21 cellular contexts compared by ENCODE assay signal in the genomic region with DNA sequence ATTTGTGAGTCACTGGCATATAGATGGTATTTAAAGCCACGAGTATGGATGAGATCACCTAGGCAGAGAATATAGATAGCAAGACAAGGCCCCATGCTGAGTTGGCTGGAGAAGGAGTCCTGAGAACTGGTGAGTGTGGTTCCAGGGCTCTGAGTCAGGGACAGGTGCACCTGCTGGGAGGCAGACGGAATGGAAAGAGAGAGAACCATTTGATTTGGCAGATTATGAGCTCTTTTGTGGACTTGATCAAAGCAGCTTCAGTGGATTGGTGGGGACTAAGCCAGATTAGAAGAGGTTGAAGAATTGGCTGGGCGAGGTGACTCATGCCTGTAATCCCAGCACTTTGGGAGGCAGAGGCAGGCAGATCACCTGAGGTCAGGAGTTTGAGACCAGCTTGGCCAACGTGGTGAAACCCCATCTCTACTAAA. TPM values are rescaled to one million over a fixed set of nuclear protein-coding genes. Genes with fewer than 3 reads are reported as not detected.
DNase-seq lines count a peak whose midpoint lies in the region; ATAC-seq and TF ChIP-seq lines count a peak whose summit lies in the region.
"Had no signal": no experiment of that assay in that cellular context is flagged by ENCODE, and none has a peak within 500 bp of the region (broad histone marks: within the 10 kb centered on the region; RNA-seq: fewer than 3 reads in every experiment).

No MANE protein-coding gene starts in this region.

- no peak for ATAC-seq in left cardiac atrium
- no peak for ATAC-seq in PC-3
- ATAC-seq in esophagus mucosa, result peak; percentile 12
- no peak for ATAC-seq in HG03460 (IDR thresholded peaks at IDR 0.05; ENCODE audit: unreplicated experiment)
- ATAC-seq in HG03354 (IDR thresholded peaks at IDR 0.05; ENCODE audit: poor library complexity, severe bottlenecking, unreplicated experiment), result no peak
- ATAC-seq: right lobe of liver had no signal

- no peaks in the 10 kb centered on the region for H4K20me1 ChIP-seq in PC-3 (ENCODE audit: low read length)

- no peak overlapping the region for H3K9ac ChIP-seq in PC-3 (ENCODE audit: low read length)

- DNase-seq in left cardiac atrium, result peak; percentile 1
- no peak for DNase-seq in right atrium auricular region (ENCODE audit: low spot score)
- DNase-seq in PC-3, result peak; percentile 49
- no peak for DNase-seq in tibial nerve (ENCODE audit: low spot score in 2 of 2)
- DNase-seq in NCI-H1436 (lab: John Stamatoyannopoulos, UW), result no peak
- DNase-seq: COR-L47; effector CD8-positive, alpha-beta T cell; head of caudate nucleus; NCI-H1436 treated with DMSO at 0.1 percent for 48 hours; NCI-H446; ovary; right lobe of liver; SHP77 treated with DMSO at 0.1 percent for 48 hours; stomach; T-helper 1 cell had no signal

- no peak overlapping the region for H2AFZ ChIP-seq in PC-3 (ENCODE audit: low read length)

- H3K27me3 ChIP-seq in right atrium auricular region (no peaks in the 10 kb centered on the region), PC-3 (ENCODE audit: low read length) (no peaks in the 10 kb centered on the region), tibial nerve (no peaks in the 10 kb centered on the region)
- H3K27me3 ChIP-seq: ovary, right lobe of liver, stomach had no signal

- CTCF ChIA-PET in PC-3 (lab: Charles Lee), result no interaction called here

- H3K27ac ChIP-seq in right atrium auricular region, result no peak overlapping the region
- H3K27ac ChIP-seq in PC-3 (ENCODE audit: low read length), result no peak overlapping the region
- H3K27ac ChIP-seq in tibial nerve, result no peak overlapping the region
- H3K27ac ChIP-seq: ovary, right lobe of liver, stomach, VCaP had no signal

- no TSS peak for BruUV-seq in PC-3 (replicated peaks; lab: Mats Ljungman, UMichigan)

- H3K4me2 ChIP-seq in PC-3 (ENCODE audit: low read length), result no peak overlapping the region

- H3K9me3 ChIP-seq in right atrium auricular region (no peaks in the 10 kb centered on the region), PC-3 (ENCODE audit: low read length) (no peaks in the 10 kb centered on the region), tibial nerve (no peaks in the 10 kb centered on the region)
- H3K9me3 ChIP-seq: ovary, right lobe of liver, stomach had no signal

- 76 to 80% methylated on average over 4 of the region's 4 CpGs for WGBS in tibial nerve, 2 donors

- POLR2A ChIA-PET in PC-3 (lab: Charles Lee; ENCODE audit: unreplicated experiment), result no interaction called here

- intact Hi-C loops in left cardiac atrium (cut with DNase I), result loop anchor here in 1 of 2 donors (10.0 kb wide), 1 partner anchor 154 kb away; a partner anchor contains a TSS
- intact Hi-C loops in PC-3 (cut with micrococcal nuclease), result no loop called here

- H3K36me3 ChIP-seq in right atrium auricular region (no peaks in the 10 kb centered on the region), PC-3 (ENCODE audit: low read depth, low read length) (no peaks in the 10 kb centered on the region), tibial nerve (no peaks in the 10 kb centered on the region)
- H3K36me3 ChIP-seq: ovary, right lobe of liver, stomach had no signal

- no peak for TF ChIP-seq EP300 in tibial nerve (IDR thresholded peaks at IDR 0.05)

- no peaks in the 10 kb centered on the region for H3F3A ChIP-seq in PC-3 (ENCODE audit: low read length, unreplicated experiment)

- H3K4me3 ChIP-seq in right atrium auricular region, result no peak overlapping the region
- H3K4me3 ChIP-seq in PC-3 (ENCODE audit: low read length), result no peak overlapping the region
- no peak overlapping the region for H3K4me3 ChIP-seq in tibial nerve
- H3K4me3 ChIP-seq: lung, ovary, right lobe of liver, stomach had no signal

- TF ChIP-seq POLR2A in tibial nerve (IDR thresholded peaks at IDR 0.05), result no peak

- no peaks in the 10 kb centered on the region for H3K9me2 ChIP-seq in PC-3 (replicated peaks; ENCODE audit: low read length)

- H3K79me2 ChIP-seq in PC-3 (ENCODE audit: low read length), result no peaks in the 10 kb centered on the region

- no peak for TF ChIP-seq CTCF in right atrium auricular region (IDR thresholded peaks at IDR 0.05)
- no peak for TF ChIP-seq CTCF in PC-3 (conservative IDR thresholded peaks at IDR 0.05; ENCODE audit: low read depth, low read length)
- no peak for TF ChIP-seq CTCF in tibial nerve (IDR thresholded peaks at IDR 0.05)

- H3K4me1 ChIP-seq in right atrium auricular region, result peaks cover 0 to 13% of the 10 kb centered on the region in 2 donors
- no peaks in the 10 kb centered on the region for H3K4me1 ChIP-seq in PC-3 (ENCODE audit: insufficient read depth, low read length)
- H3K4me1 ChIP-seq in tibial nerve, result peaks cover 0 to 9% (median 8%) of the 10 kb centered on the region in 4 donors

RNA-seq across cellular contexts. Expression of a gene that starts 4.3 kb away (rescaled TPM):
- not detected for total RNA-seq in left cardiac atrium
- total RNA-seq in right atrium auricular region, result not detected
- not detected in 2 replicates for total RNA-seq in PC-3 (2014; rRNA removed)
- not detected for total RNA-seq in esophagus mucosa
- not detected for total RNA-seq in tibial nerve
- total RNA-seq: activated CD8-positive, alpha-beta memory T cell treated with anti-CD3 and anti-CD28 coated beads for 36 hours; lung; ovary; right lobe of liver; stomach had no signal

RNA-seq across cellular contexts. Expression of a gene that starts 7.9 kb away (rescaled TPM):
- total RNA-seq in left cardiac atrium (under 1 TPM; 0.63 to 0.77 TPM), right atrium auricular region (not detected), PC-3 (2014; rRNA removed) (4.6 and 5.2 TPM in 2 replicates), esophagus mucosa (0.20 TPM), tibial nerve (1 to 10 TPM in 2 of 4 donors, under 1 TPM in 2; 0.44 to 4.2 (median 1.7) TPM)

RNA-seq across cellular contexts. Expression of a gene that starts 12.3 kb away (rescaled TPM):
- total RNA-seq in left cardiac atrium (not detected), right atrium auricular region (not detected), PC-3 (2014; rRNA removed) (0.29 and 0.47 TPM in 2 replicates), esophagus mucosa (0.20 TPM), tibial nerve (not detected)
- total RNA-seq: right lobe of liver had no signal

RNA-seq across cellular contexts. Expression of a gene that starts 22.7 kb away (rescaled TPM):
- total RNA-seq in left cardiac atrium (10 to 100 TPM; 33.6 to 35.9 TPM), right atrium auricular region (100 to 1,000 TPM in 1 of 2 donors, 10 to 100 TPM in 1; 33.4 to 117 TPM), PC-3 (2014; rRNA removed) (60.6 and 70.3 TPM in 2 replicates), esophagus mucosa (37.0 TPM), tibial nerve (10 to 100 TPM; 36.6 to 60.4 (median 51.6) TPM)

RNA-seq across cellular contexts. Expression of a gene that starts 23.3 kb away (rescaled TPM):
- 10 to 100 TPM; 13.0 to 18.4 TPM for total RNA-seq in left cardiac atrium
- 10 to 100 TPM; 10.3 to 11.4 TPM for total RNA-seq in right atrium auricular region
- total RNA-seq in PC-3 (2014; rRNA removed), result 18.4 and 26.8 TPM in 2 replicates
- 7.1 TPM for total RNA-seq in esophagus mucosa
- 10 to 100 TPM; 12.6 to 26.7 (median 22.6) TPM for total RNA-seq in tibial nerve

Comparison
In these comparisons a context has a peak if more than half of its experiments do, and no peak if none do; other contexts are left out.
1. DNase-seq: peak in left cardiac atrium (single experiment) and PC-3 (single experiment); none in right atrium auricular region (single experiment), tibial nerve (0 of 2) and NCI-H1436 (single experiment).